In genomic region chr17:67824735-67825626, GRCh38 we compare ENCODE assay signal across 1 cellular context.
TF ChIP-seq lines count a peak whose summit lies in the region.

A gene with protein sequence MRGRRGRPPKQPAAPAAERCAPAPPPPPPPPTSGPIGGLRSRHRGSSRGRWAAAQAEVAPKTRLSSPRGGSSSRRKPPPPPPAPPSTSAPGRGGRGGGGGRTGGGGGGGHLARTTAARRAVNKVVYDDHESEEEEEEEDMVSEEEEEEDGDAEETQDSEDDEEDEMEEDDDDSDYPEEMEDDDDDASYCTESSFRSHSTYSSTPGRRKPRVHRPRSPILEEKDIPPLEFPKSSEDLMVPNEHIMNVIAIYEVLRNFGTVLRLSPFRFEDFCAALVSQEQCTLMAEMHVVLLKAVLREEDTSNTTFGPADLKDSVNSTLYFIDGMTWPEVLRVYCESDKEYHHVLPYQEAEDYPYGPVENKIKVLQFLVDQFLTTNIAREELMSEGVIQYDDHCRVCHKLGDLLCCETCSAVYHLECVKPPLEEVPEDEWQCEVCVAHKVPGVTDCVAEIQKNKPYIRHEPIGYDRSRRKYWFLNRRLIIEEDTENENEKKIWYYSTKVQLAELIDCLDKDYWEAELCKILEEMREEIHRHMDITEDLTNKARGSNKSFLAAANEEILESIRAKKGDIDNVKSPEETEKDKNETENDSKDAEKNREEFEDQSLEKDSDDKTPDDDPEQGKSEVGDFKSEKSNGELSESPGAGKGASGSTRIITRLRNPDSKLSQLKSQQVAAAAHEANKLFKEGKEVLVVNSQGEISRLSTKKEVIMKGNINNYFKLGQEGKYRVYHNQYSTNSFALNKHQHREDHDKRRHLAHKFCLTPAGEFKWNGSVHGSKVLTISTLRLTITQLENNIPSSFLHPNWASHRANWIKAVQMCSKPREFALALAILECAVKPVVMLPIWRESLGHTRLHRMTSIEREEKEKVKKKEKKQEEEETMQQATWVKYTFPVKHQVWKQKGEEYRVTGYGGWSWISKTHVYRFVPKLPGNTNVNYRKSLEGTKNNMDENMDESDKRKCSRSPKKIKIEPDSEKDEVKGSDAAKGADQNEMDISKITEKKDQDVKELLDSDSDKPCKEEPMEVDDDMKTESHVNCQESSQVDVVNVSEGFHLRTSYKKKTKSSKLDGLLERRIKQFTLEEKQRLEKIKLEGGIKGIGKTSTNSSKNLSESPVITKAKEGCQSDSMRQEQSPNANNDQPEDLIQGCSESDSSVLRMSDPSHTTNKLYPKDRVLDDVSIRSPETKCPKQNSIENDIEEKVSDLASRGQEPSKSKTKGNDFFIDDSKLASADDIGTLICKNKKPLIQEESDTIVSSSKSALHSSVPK (N-terminal part only) (plus strand): TSS chr17:67825503. CDS start chr17:67825725, 222 bp downstream.

TF ChIP-seq in HepG2, 621 proteins besides CTCF, POLR2A, EP300 and RAD21 (continued from another document and continues in another):
- TF ChIP-seq PAX8 (CRISPR knock-in tag; IDR thresholded peaks at IDR 0.05; ENCODE audit: borderline replicate concordance) (no peak), SCMH1 (CRISPR knock-in tag; IDR thresholded peaks at IDR 0.05; ENCODE audit: borderline replicate concordance) (no peak), ZBTB7B (CRISPR knock-in tag; IDR thresholded peaks at IDR 0.05) (peak; percentile 61), ZC3H4 (CRISPR knock-in tag; IDR thresholded peaks at IDR 0.05; ENCODE audit: borderline replicate concordance) (no peak), ZNF75D (CRISPR knock-in tag; IDR thresholded peaks at IDR 0.05; ENCODE audit: borderline replicate concordance) (no peak), FOXA3 (CRISPR knock-in tag; IDR thresholded peaks at IDR 0.05) (peak; percentile 77), EEA1 (CRISPR knock-in tag; IDR thresholded peaks at IDR 0.05; ENCODE audit: borderline replicate concordance) (peak; percentile 55; the same call in 1 of the 2 replicates), SAFB2 (CRISPR knock-in tag; IDR thresholded peaks at IDR 0.05; ENCODE audit: borderline replicate concordance, low read depth) (peak; percentile 80; the same call in 1 of the 2 replicates), NFKB2 (CRISPR knock-in tag; IDR thresholded peaks at IDR 0.05; ENCODE audit: borderline replicate concordance) (peak; percentile 60; the same call in 1 of the 2 replicates), ELF1 (CRISPR knock-in tag; IDR thresholded peaks at IDR 0.05) (no peak), PHB2 (IDR thresholded peaks at IDR 0.05; ENCODE audit: partially characterized antibody) (no peak), POLR2G (IDR thresholded peaks at IDR 0.05; ENCODE audit: low read depth, low read length) (peak; percentile 94), CCAR2 (optimal IDR thresholded peaks at IDR 0.05; ENCODE audit: low read depth, low read length) (peak; percentile 52), ZNF615 (CRISPR knock-in tag; IDR thresholded peaks at IDR 0.05; ENCODE audit: borderline replicate concordance) (no peak), ZNF768 (CRISPR knock-in tag; IDR thresholded peaks at IDR 0.05) (peak; percentile 75; the same call in 1 of the 2 replicates), MIXL1 (CRISPR knock-in tag; IDR thresholded peaks at IDR 0.05) (0 out of 2 replicates have a peak, but pooled peaks have one; percentile 67), TBX2 (CRISPR knock-in tag; IDR thresholded peaks at IDR 0.05; ENCODE audit: borderline replicate concordance) (no peak; the same call in 1 of the 2 replicates), ATAD3A (CRISPR knock-in tag; IDR thresholded peaks at IDR 0.05) (no peak), REL (CRISPR knock-in tag; conservative IDR thresholded peaks at IDR 0.05) (0 out of 2 replicates have a peak, but pooled peaks have one; percentile 60), ZZZ3 (CRISPR knock-in tag; IDR thresholded peaks at IDR 0.05; ENCODE audit: borderline replicate concordance) (no peak), ZNF205 (CRISPR knock-in tag; IDR thresholded peaks at IDR 0.05) (no peak; the same call in 1 of the 2 replicates), ZNF788 (CRISPR knock-in tag; IDR thresholded peaks at IDR 0.05; ENCODE audit: borderline replicate concordance) (peak; percentile 37; the same call in 1 of the 2 replicates), NRL (CRISPR knock-in tag; IDR thresholded peaks at IDR 0.05; ENCODE audit: borderline replicate concordance) (peak; percentile 42; the same call in 1 of the 2 replicates), THAP9 (CRISPR knock-in tag; IDR thresholded peaks at IDR 0.05; ENCODE audit: borderline replicate concordance) (no peak; the same call in 1 of the 2 replicates), GZF1 (CRISPR knock-in tag; IDR thresholded peaks at IDR 0.05) (no peak), ARHGAP35 (CRISPR knock-in tag; IDR thresholded peaks at IDR 0.05; ENCODE audit: borderline replicate concordance) (peak; percentile 50; the same call in 1 of the 2 replicates), ZNF562 (CRISPR knock-in tag; IDR thresholded peaks at IDR 0.05; ENCODE audit: borderline replicate concordance) (no peak), CHCHD3 (CRISPR knock-in tag; IDR thresholded peaks at IDR 0.05) (peak; percentile 67; the same call in 1 of the 2 replicates), ZNF354B (CRISPR knock-in tag; IDR thresholded peaks at IDR 0.05) (no peak), ATM (IDR thresholded peaks at IDR 0.05; ENCODE audit: borderline replicate concordance) (no peak), RBFOX2 (IDR thresholded peaks at IDR 0.05; ENCODE audit: low read depth, low read length) (peak; percentile 93), ZNF556 (CRISPR knock-in tag; IDR thresholded peaks at IDR 0.05; ENCODE audit: borderline replicate concordance) (peak; percentile 97), SIN3A (IDR thresholded peaks at IDR 0.05; ENCODE audit: borderline replicate concordance, low read depth, low read length) (peak; percentile 58; the same call in 1 of the 2 replicates), ARID2 (CRISPR knock-in tag; IDR thresholded peaks at IDR 0.05; ENCODE audit: borderline replicate concordance) (0 out of 2 replicates have a peak, but pooled peaks have one; percentile 48), MEIS1 (CRISPR knock-in tag; IDR thresholded peaks at IDR 0.05; ENCODE audit: borderline replicate concordance) (no peak), ZNF234 (CRISPR knock-in tag; conservative IDR thresholded peaks at IDR 0.05) (no peak), PATZ1 (CRISPR knock-in tag; IDR thresholded peaks at IDR 0.05) (peak; percentile 88), ZNF280D (CRISPR knock-in tag; IDR thresholded peaks at IDR 0.05) (no peak), ETV6 (CRISPR knock-in tag; conservative IDR thresholded peaks at IDR 0.05) (no peak; the same call in 1 of the 2 replicates), ZNF44 (CRISPR knock-in tag; IDR thresholded peaks at IDR 0.05) (no peak), ZNF282 (IDR thresholded peaks at IDR 0.05; ENCODE audit: partially characterized antibody) (no peak)
- TF ChIP-seq, protein P1, sequence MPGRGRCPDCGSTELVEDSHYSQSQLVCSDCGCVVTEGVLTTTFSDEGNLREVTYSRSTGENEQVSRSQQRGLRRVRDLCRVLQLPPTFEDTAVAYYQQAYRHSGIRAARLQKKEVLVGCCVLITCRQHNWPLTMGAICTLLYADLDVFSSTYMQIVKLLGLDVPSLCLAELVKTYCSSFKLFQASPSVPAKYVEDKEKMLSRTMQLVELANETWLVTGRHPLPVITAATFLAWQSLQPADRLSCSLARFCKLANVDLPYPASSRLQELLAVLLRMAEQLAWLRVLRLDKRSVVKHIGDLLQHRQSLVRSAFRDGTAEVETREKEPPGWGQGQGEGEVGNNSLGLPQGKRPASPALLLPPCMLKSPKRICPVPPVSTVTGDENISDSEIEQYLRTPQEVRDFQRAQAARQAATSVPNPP (CRISPR knock-in tag; IDR thresholded peaks at IDR 0.05): 0 out of 2 replicates have a peak, but pooled peaks have one; percentile 30
- TF ChIP-seq, protein P2, sequence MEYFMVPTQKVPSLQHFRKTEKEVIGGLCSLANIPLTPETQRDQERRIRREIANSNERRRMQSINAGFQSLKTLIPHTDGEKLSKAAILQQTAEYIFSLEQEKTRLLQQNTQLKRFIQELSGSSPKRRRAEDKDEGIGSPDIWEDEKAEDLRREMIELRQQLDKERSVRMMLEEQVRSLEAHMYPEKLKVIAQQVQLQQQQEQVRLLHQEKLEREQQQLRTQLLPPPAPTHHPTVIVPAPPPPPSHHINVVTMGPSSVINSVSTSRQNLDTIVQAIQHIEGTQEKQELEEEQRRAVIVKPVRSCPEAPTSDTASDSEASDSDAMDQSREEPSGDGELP (IDR thresholded peaks at IDR 0.05; ENCODE audit: borderline replicate concordance, low read depth): peak; percentile 42; the same call in 1 of the 2 replicates
- TF ChIP-seq, protein P3, sequence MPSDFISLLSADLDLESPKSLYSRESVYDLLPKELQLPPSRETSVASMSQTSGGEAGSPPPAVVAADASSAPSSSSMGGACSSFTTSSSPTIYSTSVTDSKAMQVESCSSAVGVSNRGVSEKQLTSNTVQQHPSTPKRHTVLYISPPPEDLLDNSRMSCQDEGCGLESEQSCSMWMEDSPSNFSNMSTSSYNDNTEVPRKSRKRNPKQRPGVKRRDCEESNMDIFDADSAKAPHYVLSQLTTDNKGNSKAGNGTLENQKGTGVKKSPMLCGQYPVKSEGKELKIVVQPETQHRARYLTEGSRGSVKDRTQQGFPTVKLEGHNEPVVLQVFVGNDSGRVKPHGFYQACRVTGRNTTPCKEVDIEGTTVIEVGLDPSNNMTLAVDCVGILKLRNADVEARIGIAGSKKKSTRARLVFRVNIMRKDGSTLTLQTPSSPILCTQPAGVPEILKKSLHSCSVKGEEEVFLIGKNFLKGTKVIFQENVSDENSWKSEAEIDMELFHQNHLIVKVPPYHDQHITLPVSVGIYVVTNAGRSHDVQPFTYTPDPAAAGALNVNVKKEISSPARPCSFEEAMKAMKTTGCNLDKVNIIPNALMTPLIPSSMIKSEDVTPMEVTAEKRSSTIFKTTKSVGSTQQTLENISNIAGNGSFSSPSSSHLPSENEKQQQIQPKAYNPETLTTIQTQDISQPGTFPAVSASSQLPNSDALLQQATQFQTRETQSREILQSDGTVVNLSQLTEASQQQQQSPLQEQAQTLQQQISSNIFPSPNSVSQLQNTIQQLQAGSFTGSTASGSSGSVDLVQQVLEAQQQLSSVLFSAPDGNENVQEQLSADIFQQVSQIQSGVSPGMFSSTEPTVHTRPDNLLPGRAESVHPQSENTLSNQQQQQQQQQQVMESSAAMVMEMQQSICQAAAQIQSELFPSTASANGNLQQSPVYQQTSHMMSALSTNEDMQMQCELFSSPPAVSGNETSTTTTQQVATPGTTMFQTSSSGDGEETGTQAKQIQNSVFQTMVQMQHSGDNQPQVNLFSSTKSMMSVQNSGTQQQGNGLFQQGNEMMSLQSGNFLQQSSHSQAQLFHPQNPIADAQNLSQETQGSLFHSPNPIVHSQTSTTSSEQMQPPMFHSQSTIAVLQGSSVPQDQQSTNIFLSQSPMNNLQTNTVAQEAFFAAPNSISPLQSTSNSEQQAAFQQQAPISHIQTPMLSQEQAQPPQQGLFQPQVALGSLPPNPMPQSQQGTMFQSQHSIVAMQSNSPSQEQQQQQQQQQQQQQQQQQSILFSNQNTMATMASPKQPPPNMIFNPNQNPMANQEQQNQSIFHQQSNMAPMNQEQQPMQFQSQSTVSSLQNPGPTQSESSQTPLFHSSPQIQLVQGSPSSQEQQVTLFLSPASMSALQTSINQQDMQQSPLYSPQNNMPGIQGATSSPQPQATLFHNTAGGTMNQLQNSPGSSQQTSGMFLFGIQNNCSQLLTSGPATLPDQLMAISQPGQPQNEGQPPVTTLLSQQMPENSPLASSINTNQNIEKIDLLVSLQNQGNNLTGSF (CRISPR knock-in tag; IDR thresholded peaks at IDR 0.05): no peak; the same call in 1 of the 2 replicates
